8 cellular contexts compared by ENCODE assay signal in the genomic region with DNA sequence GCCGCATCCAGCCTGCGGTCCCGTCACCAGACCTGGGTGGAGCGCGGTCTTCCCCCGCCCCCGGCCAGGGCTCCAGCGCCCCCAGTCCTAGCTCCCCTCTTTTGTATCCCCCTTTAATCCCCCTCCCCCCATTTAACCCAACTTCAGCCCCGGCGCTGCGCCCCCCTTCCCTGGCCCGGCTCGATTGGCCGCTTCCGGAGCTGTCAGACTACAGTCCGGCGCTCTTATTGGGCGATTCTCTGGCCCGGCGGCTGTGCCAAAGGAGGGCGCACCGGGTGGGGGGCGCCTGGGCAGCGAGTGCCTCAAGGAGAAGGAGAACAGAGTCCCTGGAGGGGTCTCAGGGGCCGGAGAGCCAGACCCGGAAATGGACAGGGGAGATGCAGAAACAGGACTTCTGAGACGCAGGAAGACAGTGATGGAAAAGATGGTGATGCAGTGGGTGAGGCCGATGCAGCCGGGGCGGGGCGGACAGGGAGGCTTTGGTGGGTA. TPM values are rescaled to one million over a fixed set of nuclear protein-coding genes. Genes with fewer than 3 reads are reported as not detected.
DNase-seq lines count a peak whose midpoint lies in the region; ATAC-seq and TF ChIP-seq lines count a peak whose summit lies in the region.

No MANE protein-coding gene starts in this region.

- no peak overlapping the region for H3K9ac ChIP-seq in trophoblast cell (ENCODE audit: low read length)

- TF ChIP-seq CTCF in VCaP (conservative IDR thresholded peaks at IDR 0.05): no peak
- TF ChIP-seq CTCF in heart left ventricle (IDR thresholded peaks at IDR 0.05): no peak

- H2BK5ac ChIP-seq in trophoblast cell (ENCODE audit: low read depth, low read length, poor library complexity): no peak overlapping the region

- H3K4me1 ChIP-seq in heart left ventricle: peaks cover 0 to 33% (median 5%) of the 10 kb centered on the region in 12 donors
- H3K4me1 ChIP-seq in trophoblast cell (ENCODE audit: control insufficient read depth in 1 of 2, insufficient read depth in 2 of 2, low read length in 2 of 2): peaks cover 7 to 13% of the 10 kb centered on the region in 2 experiments

- H3K18ac ChIP-seq in trophoblast cell (ENCODE audit: low read length): no peak overlapping the region

- H4K8ac ChIP-seq in trophoblast cell (ENCODE audit: low read depth, low read length): no peak overlapping the region

- peaks cover 2% of the 10 kb centered on the region for H3K79me1 ChIP-seq in trophoblast cell (ENCODE audit: low read length)

- H3K4me3 ChIP-seq in heart left ventricle: peak overlapping the region; percentile 61 to 92 (median 78)
- H3K4me3 ChIP-seq in trophoblast cell (ENCODE audit: low read depth, low read length): peak overlapping the region; percentile 59

- DNase-seq in COR-L47 (lab: John Stamatoyannopoulos, UW): peak; percentile 18
- DNase-seq in heart left ventricle: peak in 4 of 5 donors; percentile 51 to 58 (median 52)
- DNase-seq in trophoblast cell: no peak
- no peak for DNase-seq in UCSD-AML1 (lab: John Stamatoyannopoulos, UW; ENCODE audit: unreplicated experiment)
- DNase-seq in NCI-H226: no peak
- no peak for DNase-seq in mesenteric fat pad (ENCODE audit: low spot score)

- no peak overlapping the region for H4K12ac ChIP-seq in trophoblast cell (ENCODE audit: low read depth, low read length)

- peak; percentile 27 to 50 (median 32) for ATAC-seq in heart left ventricle
- no peak for ATAC-seq in HG02623 (IDR thresholded peaks at IDR 0.05; ENCODE audit: unreplicated experiment)

- no peaks in the 10 kb centered on the region for H3K79me2 ChIP-seq in trophoblast cell (ENCODE audit: control insufficient read depth, insufficient read depth, low read length, poor library complexity)

- peak overlapping the region; percentile 98 for H3K4me2 ChIP-seq in trophoblast cell (ENCODE audit: low read length)

- WGBS in heart left ventricle, 4 donors: 4 to 9% (median 5%) methylated on average over 21 to 31 of the region's 31 CpGs
- WGBS in trophoblast cell (ENCODE audit: extremely low coverage, insufficient coverage, insufficient read length): no CpG with 5 or more reads among the region's 31 CpGs

- no peaks in the 10 kb centered on the region for H3K36me3 ChIP-seq in heart left ventricle
- H3K36me3 ChIP-seq in trophoblast cell (ENCODE audit: control insufficient read depth in 1 of 2, insufficient read depth in 2 of 2, low read length in 2 of 2): no peaks in the 10 kb centered on the region

- intact Hi-C loops in heart left ventricle (cut with DNase I): loop anchor here in 9 of 10 donors (2.0 to 10.0 kb wide), 15 partner anchors 32 to 123 kb away; no protein-coding TSS in a partner anchor

- H2BK120ac ChIP-seq in trophoblast cell (ENCODE audit: insufficient read depth, low read length, poor library complexity): no peak overlapping the region

- no peak overlapping the region for H3K23ac ChIP-seq in trophoblast cell (ENCODE audit: low read length)

- no peak overlapping the region for H2AK5ac ChIP-seq in trophoblast cell (ENCODE audit: low read length)

- H3K27ac ChIP-seq in VCaP: peak overlapping the region; percentile 63; the same call in 1 of the 2 replicates
- H3K27ac ChIP-seq in heart left ventricle: peak overlapping the region in 11 of 12 donors; percentile 56 to 97 (median 94)
- H3K27ac ChIP-seq in trophoblast cell (ENCODE audit: low read depth, low read length): no peak overlapping the region

- H3K4ac ChIP-seq in trophoblast cell (ENCODE audit: low read depth, low read length): no peak overlapping the region

- H2BK12ac ChIP-seq in trophoblast cell (ENCODE audit: low read length): no peak overlapping the region

- H3K14ac ChIP-seq in trophoblast cell (ENCODE audit: low read length): no peak overlapping the region

- H4K91ac ChIP-seq in trophoblast cell (ENCODE audit: low read depth, low read length): no peak overlapping the region

- H3K9me3 ChIP-seq in heart left ventricle: no peaks in the 10 kb centered on the region
- peaks cover 2% of the 10 kb centered on the region for H3K9me3 ChIP-seq in trophoblast cell (ENCODE audit: insufficient read depth, low read depth, low read length)

- H2AFZ ChIP-seq in trophoblast cell (ENCODE audit: insufficient read depth, low read length, poor library complexity): no peak overlapping the region

- peaks cover 0 to 48% (median 7%) of the 10 kb centered on the region in 9 donors for H3K27me3 ChIP-seq in heart left ventricle
- H3K27me3 ChIP-seq in trophoblast cell (ENCODE audit: insufficient read depth, low read length): peaks cover 39% of the 10 kb centered on the region

- TF ChIP-seq POLR2A in heart left ventricle (IDR thresholded peaks at IDR 0.05): no peak

RNA-seq across cellular contexts. Expression of a gene that starts 1.1 kb away (rescaled TPM):
- total RNA-seq in heart left ventricle: 100 to 1,000 TPM; 106 to 276 (median 170) TPM
- 10 to 100 TPM; 78.5 to 84.1 TPM for polyA plus RNA-seq in heart left ventricle
- polyA plus RNA-seq in trophoblast cell (2013): 8.2 and 9.9 TPM in 2 replicates
- total RNA-seq in mesenteric fat pad: 107 TPM

Comparison
In these comparisons a context has a peak if more than half of its experiments do, and no peak if none do; other contexts are left out.
1. DNase-seq: peak in COR-L47 (single experiment) and heart left ventricle (4 of 5); none in trophoblast cell (0 of 2), UCSD-AML1 (single experiment), NCI-H226 (single experiment) and mesenteric fat pad (single experiment).